ENCODE assay signal across 9 cellular contexts in the genomic region with DNA sequence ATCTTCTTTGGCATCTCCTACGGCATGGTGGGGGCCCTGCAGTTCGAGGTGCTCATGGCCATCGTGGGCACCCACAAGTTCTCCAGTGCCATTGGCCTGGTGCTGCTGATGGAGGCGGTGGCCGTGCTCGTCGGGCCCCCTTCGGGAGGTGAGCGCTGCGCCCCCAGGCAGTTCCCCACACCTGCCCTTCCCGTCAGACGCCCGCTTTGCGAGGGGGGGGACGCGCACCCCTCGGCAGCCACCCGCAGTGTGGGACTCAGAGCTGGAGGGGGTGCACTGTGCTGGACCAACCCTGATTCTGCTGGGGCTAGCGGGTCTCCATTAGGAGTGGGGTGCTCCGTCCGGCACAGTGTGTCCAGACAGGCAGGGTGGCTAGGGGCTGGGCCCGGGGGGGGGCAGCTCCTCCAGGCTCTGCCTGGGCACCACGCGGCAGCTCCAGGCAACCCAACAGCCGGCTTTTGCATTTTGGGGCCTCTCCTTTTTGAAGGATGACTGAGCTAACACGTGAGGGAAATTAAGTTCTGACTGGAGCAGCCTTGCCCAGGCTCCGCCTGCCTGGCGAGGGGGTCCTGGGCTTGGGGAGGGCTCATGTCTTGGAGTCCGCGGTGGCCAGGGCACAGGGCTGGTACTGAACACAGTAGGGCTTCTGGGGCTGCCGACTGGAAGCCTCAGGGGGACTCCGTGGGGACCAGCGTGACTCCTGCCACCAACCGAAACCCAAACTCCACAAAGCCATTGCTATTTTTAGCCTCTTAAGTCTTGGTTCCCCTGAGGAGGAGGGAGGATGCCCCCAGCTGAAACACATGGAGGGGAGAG. TPM values are rescaled to one million over a fixed set of nuclear protein-coding genes. Genes with fewer than 3 reads are reported as not detected.
DNase-seq lines count a peak whose midpoint lies in the region; ATAC-seq, FAIRE-seq and TF ChIP-seq lines count a peak whose summit lies in the region.
"Had no signal": no experiment of that assay in that cellular context is flagged by ENCODE, and none has a peak within 500 bp of the region (broad histone marks: within the 10 kb centered on the region; RNA-seq: fewer than 3 reads in every experiment).

No MANE protein-coding gene starts in this region.

- no peak for TF ChIP-seq CTCF in astrocyte (IDR thresholded peaks at IDR 0.05; ENCODE audit: insufficient read depth, low read depth, low read length)
- no peak for TF ChIP-seq CTCF in type B pancreatic cell (conservative IDR thresholded peaks at IDR 0.05)

- peak in 1 of 2 donors; percentile 1 for ATAC-seq in activated T-cell treated with anti-CD3 and anti-CD28 coated beads, Interleukin-2, amount 50 U/mL, for 72 hours (replicated peaks in 1 of 2)
- ATAC-seq in GM19395 (IDR thresholded peaks at IDR 0.05; ENCODE audit: unreplicated experiment), result no peak

- peaks cover 66% of the 10 kb centered on the region for H3K4me1 ChIP-seq in astrocyte (ENCODE audit: insufficient read depth, low read length)

- peak overlapping the region; percentile 46 for H3K27ac Mint-ChIP-seq in activated T-cell treated with anti-CD3 and anti-CD28 coated beads, Interleukin-2, amount 50 U/mL, for 72 hours
- no peak overlapping the region for H3K27ac Mint-ChIP-seq in astrocyte (ENCODE audit: unreplicated experiment)
- peak overlapping the region; percentile 41 for H3K27ac Mint-ChIP-seq in type B pancreatic cell

- no peak overlapping the region for H2AFZ ChIP-seq in astrocyte (ENCODE audit: low read depth, low read length)

- no peak overlapping the region for H3K4me3 ChIP-seq in astrocyte (ENCODE audit: insufficient read depth, low read depth, low read length)

- no peaks in the 10 kb centered on the region for H3K27me3 Mint-ChIP-seq in activated T-cell treated with anti-CD3 and anti-CD28 coated beads, Interleukin-2, amount 50 U/mL, for 72 hours (ENCODE audit: low read depth)
- H3K27me3 Mint-ChIP-seq in astrocyte (ENCODE audit: low read depth, unreplicated experiment) (no peaks in the 10 kb centered on the region), type B pancreatic cell (no peaks in the 10 kb centered on the region)
- H3K27me3 Mint-ChIP-seq: activated naive CD4-positive, alpha-beta T cell treated with anti-CD3 and anti-CD28 coated beads, Interleukin-2, amount 50 U/mL, for 24 hours had no signal

- peaks cover 4% of the 10 kb centered on the region for H3K36me3 ChIP-seq in astrocyte (ENCODE audit: insufficient read depth, low read length)

- H3K36me3 Mint-ChIP-seq in activated T-cell treated with anti-CD3 and anti-CD28 coated beads, Interleukin-2, amount 50 U/mL, for 72 hours (ENCODE audit: insufficient read depth in 2 of 2), result peaks cover 0 to 2% of the 10 kb centered on the region in 2 donors
- H3K36me3 Mint-ChIP-seq in astrocyte (ENCODE audit: low read depth, unreplicated experiment) (peaks cover 5% of the 10 kb centered on the region), type B pancreatic cell (no peaks in the 10 kb centered on the region)
- H3K36me3 Mint-ChIP-seq: activated naive CD4-positive, alpha-beta T cell treated with anti-CD3 and anti-CD28 coated beads, Interleukin-2, amount 50 U/mL, for 24 hours had no signal

- DNase-seq in activated T-cell treated with anti-CD3 and anti-CD28 coated beads, Interleukin-2, amount 50 U/mL, for 72 hours, result no peak
- DNase-seq in activated T-cell treated with anti-CD3 and anti-CD28 coated beads, Interleukin-2, amount 50 U/mL, for 1 hour, result no peak
- DNase-seq in astrocyte (ENCODE audit: low read depth) (no peak), midbrain (lab: John Stamatoyannopoulos, UW) (peak; percentile 23), type B pancreatic cell (ENCODE audit: extremely low spot score, unreplicated experiment) (no peak), HK-2 (ENCODE audit: unreplicated experiment) (no peak), mucosa of gallbladder (ENCODE audit: low spot score) (no peak)

- peaks cover 39% of the 10 kb centered on the region for H3K4me1 Mint-ChIP-seq in activated T-cell treated with anti-CD3 and anti-CD28 coated beads, Interleukin-2, amount 50 U/mL, for 72 hours (ENCODE audit: low read depth)
- H3K4me1 Mint-ChIP-seq in astrocyte (ENCODE audit: low read depth, unreplicated experiment) (peaks cover 23% of the 10 kb centered on the region), type B pancreatic cell (ENCODE audit: unreplicated experiment) (peaks cover 11% of the 10 kb centered on the region)

- no peaks in the 10 kb centered on the region for H3K27me3 ChIP-seq in astrocyte (ENCODE audit: insufficient read depth, low read length)

- H4K20me1 ChIP-seq in astrocyte (ENCODE audit: insufficient read depth, low read length), result peaks cover 95% of the 10 kb centered on the region

- peak overlapping the region; percentile 36 for H3K27ac ChIP-seq in astrocyte (ENCODE audit: low read depth, low read length)

- no peak for FAIRE-seq in astrocyte (lab: Jason Lieb, UNC)

- H3K9me3 Mint-ChIP-seq in activated T-cell treated with anti-CD3 and anti-CD28 coated beads, Interleukin-2, amount 50 U/mL, for 72 hours, result no peaks in the 10 kb centered on the region
- H3K9me3 Mint-ChIP-seq in astrocyte (ENCODE audit: unreplicated experiment) (no peaks in the 10 kb centered on the region), type B pancreatic cell (no peaks in the 10 kb centered on the region)
- H3K9me3 Mint-ChIP-seq: activated naive CD4-positive, alpha-beta T cell treated with anti-CD3 and anti-CD28 coated beads, Interleukin-2, amount 50 U/mL, for 24 hours had no signal

- peak overlapping the region; percentile 44 for H3K9ac ChIP-seq in astrocyte (ENCODE audit: low read length)

- H3K9me3 ChIP-seq in astrocyte (ENCODE audit: insufficient read depth, low read depth, low read length), result no peaks in the 10 kb centered on the region

- H3K4me3 Mint-ChIP-seq in activated T-cell treated with anti-CD3 and anti-CD28 coated beads, Interleukin-2, amount 50 U/mL, for 72 hours, result peak overlapping the region; percentile 73 to 78
- H3K4me3 Mint-ChIP-seq in astrocyte (ENCODE audit: unreplicated experiment) (no peak overlapping the region), type B pancreatic cell (no peak overlapping the region)

- peaks cover 72% of the 10 kb centered on the region for H3K79me2 ChIP-seq in astrocyte (ENCODE audit: insufficient read depth, low read length)

- peak overlapping the region; percentile 56 for H3K4me2 ChIP-seq in astrocyte (ENCODE audit: low read length)

RNA-seq across cellular contexts. Expression of a gene that starts 9.1 kb away (rescaled TPM):
- 10 to 100 TPM; 42.8 to 74.5 TPM for total RNA-seq in activated T-cell treated with anti-CD3 and anti-CD28 coated beads, Interleukin-2, amount 50 U/mL, for 72 hours
- 292 and 385 TPM in 2 replicates for total RNA-seq in astrocyte
- total RNA-seq in type B pancreatic cell (ENCODE audit: low replicate concordance), result 27.8 and 29.8 TPM in 2 replicates
- 95.7 TPM for total RNA-seq in mucosa of gallbladder

RNA-seq across cellular contexts. Expression of a gene that starts 25.3 kb away (rescaled TPM):
- 10 to 100 TPM; 76.9 to 78.8 TPM for total RNA-seq in activated T-cell treated with anti-CD3 and anti-CD28 coated beads, Interleukin-2, amount 50 U/mL, for 72 hours
- 19.9 and 20.4 TPM in 2 replicates for total RNA-seq in astrocyte
- 33.5 and 58.7 TPM in 2 replicates for total RNA-seq in type B pancreatic cell (ENCODE audit: low replicate concordance)
- total RNA-seq in mucosa of gallbladder, result 56.9 TPM

RNA-seq across cellular contexts. Expression of a gene that starts 35.5 kb away (rescaled TPM):
- total RNA-seq in activated T-cell treated with anti-CD3 and anti-CD28 coated beads, Interleukin-2, amount 50 U/mL, for 72 hours, result 100 to 1,000 TPM; 166 to 170 TPM
- 146 and 153 TPM in 2 replicates for total RNA-seq in astrocyte
- 176 and 184 TPM in 2 replicates for total RNA-seq in type B pancreatic cell (ENCODE audit: low replicate concordance)
- 161 TPM for total RNA-seq in mucosa of gallbladder

Comparison
In these comparisons a context has a peak if more than half of its experiments do, and no peak if none do; other contexts are left out.
1. H3K4me3 Mint-ChIP-seq: peak in activated T-cell treated with anti-CD3 and anti-CD28 coated beads, Interleukin-2, amount 50 U/mL, for 72 hours (2 of 2); none in astrocyte (single experiment) and type B pancreatic cell (single experiment).